8 cellular contexts compared by ENCODE assay signal in genomic region chr1:212630159-212630900, GRCh38. TPM values are rescaled to one million over a fixed set of nuclear protein-coding genes. Genes with fewer than 3 reads are reported as not detected.
DNase-seq lines count a peak whose midpoint lies in the region; ATAC-seq, FAIRE-seq and TF ChIP-seq lines count a peak whose summit lies in the region.

No MANE protein-coding gene starts in this region.

- H3K4me1 ChIP-seq in Panc1 (ENCODE audit: control insufficient read depth, insufficient read depth, low read length) (no peaks in the 10 kb centered on the region), gastroesophageal sphincter (peaks cover 0 to 8% (median 0%) of the 10 kb centered on the region in 3 donors), pancreas (no peaks in the 10 kb centered on the region)

- no peak for TF ChIP-seq EP300 in gastroesophageal sphincter (IDR thresholded peaks at IDR 0.05)

- BruUV-seq in Calu3 (replicated peaks; lab: Mats Ljungman, UMichigan) (no TSS peak), Panc1 (replicated peaks; lab: Mats Ljungman, UMichigan) (no TSS peak)

- POLR2A ChIA-PET in Panc1 (lab: Charles Lee) = no interaction called here

- peaks cover 7% of the 10 kb centered on the region for H3K36me3 Mint-ChIP-seq in Calu3 (ENCODE audit: insufficient read depth, unreplicated experiment)

- ATAC-seq in GM19452 (IDR thresholded peaks at IDR 0.05; ENCODE audit: unreplicated experiment) = peak; percentile 95
- peak; percentile 81 for ATAC-seq in HG03457 (IDR thresholded peaks at IDR 0.05; ENCODE audit: unreplicated experiment)
- peak; percentile 90 for ATAC-seq in Panc1
- ATAC-seq in gastroesophageal sphincter = peak; percentile 83
- ATAC-seq in pancreas = peak; percentile 89 to 99 (median 96)

- intact Hi-C loops in Calu3 (cut with micrococcal nuclease; ENCODE audit: unreplicated experiment) (no loop called here), Panc1 (cut with micrococcal nuclease; ENCODE audit: unreplicated experiment) (no loop called here), pancreas (cut with DNase I) (no loop called here)

- H3K27me3 ChIP-seq in Panc1 (ENCODE audit: control insufficient read depth, insufficient read depth, low read length) = no peaks in the 10 kb centered on the region
- no peaks in the 10 kb centered on the region for H3K27me3 ChIP-seq in gastroesophageal sphincter
- H3K27me3 ChIP-seq in pancreas = no peaks in the 10 kb centered on the region

- peaks cover 9% of the 10 kb centered on the region for H3K4me1 Mint-ChIP-seq in Calu3 (ENCODE audit: low read depth, unreplicated experiment)

- CTCF ChIA-PET in Calu3 (lab: Charles Lee) = no interaction called here
- CTCF ChIA-PET in Panc1 (lab: Charles Lee) = interaction anchor here (0.6 kb wide), 3 partner anchors 17 to 158 kb away, joined by 3 to 7 read pairs (median 6); no protein-coding TSS in a partner anchor

- H3K27me3 Mint-ChIP-seq in Calu3 (ENCODE audit: unreplicated experiment) = no peaks in the 10 kb centered on the region

- no peak for FAIRE-seq in pancreas (lab: Jason Lieb, UNC)

- H3K9me3 ChIP-seq in Panc1 (ENCODE audit: control insufficient read depth, insufficient read depth, low read depth, low read length) = 0 out of 2 replicates have a peak, but pooled peaks cover 3% of the 10 kb centered on the region
- peaks cover 0 to 6% (median 0%) of the 10 kb centered on the region in 3 donors for H3K9me3 ChIP-seq in gastroesophageal sphincter
- H3K9me3 ChIP-seq in pancreas = no peaks in the 10 kb centered on the region

- TF ChIP-seq CTCF in Calu3 (IDR thresholded peaks at IDR 0.05; ENCODE audit: unreplicated experiment) (peak; percentile 87), Panc1 (IDR thresholded peaks at IDR 0.05) (peak; percentile 88), gastroesophageal sphincter (IDR thresholded peaks at IDR 0.05) (peak; percentile 70 to 84 (median 76)), pancreas (IDR thresholded peaks at IDR 0.05) (peak; percentile 71 to 89 (median 77))

- no peaks in the 10 kb centered on the region for H3K36me3 ChIP-seq in Panc1 (ENCODE audit: control insufficient read depth, insufficient read depth, low read length)
- no peaks in the 10 kb centered on the region for H3K36me3 ChIP-seq in gastroesophageal sphincter
- H3K36me3 ChIP-seq in pancreas = no peaks in the 10 kb centered on the region

- H3K4me3 ChIP-seq in Panc1 (ENCODE audit: low read depth in 2 of 2, low read length in 2 of 2) (no peak overlapping the region), gastroesophageal sphincter (no peak overlapping the region), pancreas (no peak overlapping the region)

- H3K4me3 Mint-ChIP-seq in Calu3 (ENCODE audit: low read depth, unreplicated experiment) = no peak overlapping the region

- 42 to 83% methylated on average over 3 to 6 of the region's 16 CpGs for WGBS in gastroesophageal sphincter (ENCODE audit: low coverage in 1 of 2), 2 donors
- 39 to 41% methylated on average over 16 of the region's 16 CpGs for WGBS in pancreas, 2 donors

- TF ChIP-seq POLR2A in gastroesophageal sphincter (IDR thresholded peaks at IDR 0.05) = no peak

- H3K9me3 Mint-ChIP-seq in Calu3 (ENCODE audit: low read depth, unreplicated experiment) = no peaks in the 10 kb centered on the region

- in situ Hi-C loops in Panc1 (cut with HindIII; ENCODE audit: low pct_unique_long_range_greater_than_20kb, low sequenced_read_pairs) = no loop called here

- H3K27ac Mint-ChIP-seq in Calu3 (ENCODE audit: unreplicated experiment) = no peak overlapping the region

- DNase-seq in Calu3 (peak; percentile 68), Panc1 (ENCODE audit: low read depth, low spot score) (no peak), activated T-helper 1 cell treated with Interleukin-2 at 50 U/mL for 16 hours (ENCODE audit: low read depth) (peak; percentile 36), pancreas (peak in 5 of 6 donors; percentile 46 to 82 (median 68)), NCI-H446 treated with DMSO at 0.1 percent for 48 hours (lab: John Stamatoyannopoulos, UW) (no peak)

- H3K27ac ChIP-seq in Panc1 (ENCODE audit: low read length) (no peak overlapping the region), gastroesophageal sphincter (no peak overlapping the region), pancreas (no peak overlapping the region)

RNA-seq across cellular contexts. Expression of gene ATF3, which starts 21.8 kb away (rescaled TPM):
- total RNA-seq in Calu3 (2022) (11.1 and 13.0 TPM in 2 replicates), Panc1 (2021; ENCODE audit: unreplicated experiment) (13.3 TPM), gastroesophageal sphincter (10 to 100 TPM in 2 of 4 donors, 1 to 10 TPM in 2; 4.0 to 17.2 (median 9.4) TPM), pancreas (10 to 100 TPM in 5 of 6 donors, 1 to 10 TPM in 1; 8.3 to 28.8 (median 17.3) TPM)
- polyA plus RNA-seq in Panc1 (2012; ENCODE audit: insufficient read length) = 8.6 TPM
- polyA plus RNA-seq in pancreas = 10 to 100 TPM; 22.8 to 25.6 TPM

Comparison
In these comparisons a context has a peak if more than half of its experiments do, and no peak if none do; other contexts are left out.
1. DNase-seq: peak in Calu3 (single experiment), activated T-helper 1 cell treated with Interleukin-2 at 50 U/mL for 16 hours (single experiment) and pancreas (5 of 6); none in Panc1 (single experiment) and NCI-H446 treated with DMSO at 0.1 percent for 48 hours (single experiment).
2. Peak in every context shown above with its lines, with median percentiles within 50 percentile points of each other: CTCF ChIP-seq and ATAC-seq.